ENCODE assay signal across 25 cellular contexts in genomic region chr3:155957412-155957880, GRCh38.
"Had no signal": no experiment of that assay in that cellular context is flagged by ENCODE, and none has a peak within 500 bp of the region (broad histone marks: within the 10 kb centered on the region; RNA-seq: fewer than 3 reads in every experiment).

No MANE protein-coding gene starts in this region.

- H3K4me3 ChIP-seq: MG63, Peyer's patch, SJCRH30 had no signal

- H3K4me2 ChIP-seq: KMS-11 had no signal

- H3K9ac ChIP-seq: KMS-11 had no signal

- H3K9me3 ChIP-seq: Peyer's patch, SJCRH30 had no signal

- H3K27ac ChIP-seq: KMS-11, Peyer's patch, RWPE1, SJCRH30 had no signal

- H3K27me3 ChIP-seq: MG63, Peyer's patch, SJCRH30 had no signal

- H3K36me3 ChIP-seq: Peyer's patch, SJCRH30 had no signal

- DNase-seq: activated CD4-positive, alpha-beta T cell treated with anti-CD3 and anti-CD28 coated beads for 1 hour; activated CD4-positive, alpha-beta T cell treated with anti-CD3 and anti-CD28 coated beads, Interleukin-2, amount 10 ng/mL, durations not matched to agents 24 days and 14 days; activated CD4-positive, alpha-beta T cell treated with anti-CD3 and anti-CD28 coated beads, Interleukin-2, amount 50 U/mL, for 48 hours; activated CD8-positive, alpha-beta memory T cell treated with anti-CD3 and anti-CD28 coated beads, Interleukin-2, amount 10 ng/mL, durations not matched to agents 7 days and 5 days; activated effector memory CD4-positive, alpha-beta T cell treated with Interleukin-2 at 50 U/mL for 16 hours; activated naive CD4-positive, alpha-beta T cell; activated T-cell treated with anti-CD3 and anti-CD28 coated beads, Interleukin-2, amount 50 U/mL, for 24 hours; aorta; MG63; MV-4-11; NCI-H1092 treated with DMSO at 0.1 percent for 48 hours; NCI-H1417 treated with DMSO at 0.1 percent for 48 hours; NCI-H1694; NCI-H2081; NCI-H446; NCI-H526; NCI-H82; Peyer's patch; Right ventricle myocardium superior; SJCRH30; SW 1271 had no signal

- ATAC-seq: activated CD8-positive, alpha-beta memory T cell treated with anti-CD3 and anti-CD28 coated beads, Interleukin-2, amount 10 ng/mL, durations not matched to agents 7 days and 5 days; SK-N-SH treated with all-trans-retinoic acid at 6 μM for 48 hours; WTC11 had no signal

- H3K4me1 ChIP-seq: Peyer's patch, SJCRH30 had no signal
